ENCODE assay signal across 1 cellular context in the genomic region with DNA sequence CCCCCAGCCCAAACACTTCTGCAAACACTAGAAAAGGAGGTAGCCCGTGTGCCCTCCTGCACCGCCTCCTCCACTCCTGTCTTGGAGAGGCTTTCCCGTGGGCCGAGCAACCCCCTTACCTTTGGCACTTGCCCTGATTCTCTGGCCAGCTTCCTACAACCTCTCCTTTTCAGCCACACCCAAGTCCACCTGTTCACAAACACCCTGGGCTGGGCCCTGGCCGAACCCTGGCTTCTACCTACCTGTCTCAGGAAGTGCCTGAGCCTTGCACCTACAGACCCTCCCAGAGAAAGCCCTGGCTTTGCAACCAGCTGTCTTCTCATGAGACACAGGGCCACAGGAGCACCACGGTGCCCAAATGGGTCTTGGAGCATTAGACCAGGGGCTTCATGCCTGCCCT.
TF ChIP-seq lines count a peak whose summit lies in the region.

No MANE protein-coding gene starts in this region.

TF ChIP-seq in GM23338, 12 proteins besides CTCF, POLR2A, EP300 and RAD21:
- TF ChIP-seq EZH2 (IDR thresholded peaks at IDR 0.05; ENCODE audit: low read depth, unreplicated experiment) (no peak), EZH2phosphoT487 (IDR thresholded peaks at IDR 0.05; ENCODE audit: unreplicated experiment) (no peak), STAT1 (IDR thresholded peaks at IDR 0.05; ENCODE audit: unreplicated experiment) (no peak), ETS1 (IDR thresholded peaks at IDR 0.05) (no peak), POLR2AphosphoS5 (IDR thresholded peaks at IDR 0.05; ENCODE audit: low read depth) (no peak), ZNF331 (CRISPR knock-in tag; IDR thresholded peaks at IDR 0.05; ENCODE audit: low read depth) (no peak), REST (IDR thresholded peaks at IDR 0.05; ENCODE audit: unreplicated experiment) (no peak), ZNF114 (CRISPR knock-in tag; IDR thresholded peaks at IDR 0.05) (no peak), NANOG (IDR thresholded peaks at IDR 0.05; ENCODE audit: borderline replicate concordance) (no peak), JUNB (IDR thresholded peaks at IDR 0.05; ENCODE audit: unreplicated experiment) (no peak), CREB1 (CRISPR knock-in tag; IDR thresholded peaks at IDR 0.05; ENCODE audit: low read depth) (no peak)
- TF ChIP-seq, protein P1, sequence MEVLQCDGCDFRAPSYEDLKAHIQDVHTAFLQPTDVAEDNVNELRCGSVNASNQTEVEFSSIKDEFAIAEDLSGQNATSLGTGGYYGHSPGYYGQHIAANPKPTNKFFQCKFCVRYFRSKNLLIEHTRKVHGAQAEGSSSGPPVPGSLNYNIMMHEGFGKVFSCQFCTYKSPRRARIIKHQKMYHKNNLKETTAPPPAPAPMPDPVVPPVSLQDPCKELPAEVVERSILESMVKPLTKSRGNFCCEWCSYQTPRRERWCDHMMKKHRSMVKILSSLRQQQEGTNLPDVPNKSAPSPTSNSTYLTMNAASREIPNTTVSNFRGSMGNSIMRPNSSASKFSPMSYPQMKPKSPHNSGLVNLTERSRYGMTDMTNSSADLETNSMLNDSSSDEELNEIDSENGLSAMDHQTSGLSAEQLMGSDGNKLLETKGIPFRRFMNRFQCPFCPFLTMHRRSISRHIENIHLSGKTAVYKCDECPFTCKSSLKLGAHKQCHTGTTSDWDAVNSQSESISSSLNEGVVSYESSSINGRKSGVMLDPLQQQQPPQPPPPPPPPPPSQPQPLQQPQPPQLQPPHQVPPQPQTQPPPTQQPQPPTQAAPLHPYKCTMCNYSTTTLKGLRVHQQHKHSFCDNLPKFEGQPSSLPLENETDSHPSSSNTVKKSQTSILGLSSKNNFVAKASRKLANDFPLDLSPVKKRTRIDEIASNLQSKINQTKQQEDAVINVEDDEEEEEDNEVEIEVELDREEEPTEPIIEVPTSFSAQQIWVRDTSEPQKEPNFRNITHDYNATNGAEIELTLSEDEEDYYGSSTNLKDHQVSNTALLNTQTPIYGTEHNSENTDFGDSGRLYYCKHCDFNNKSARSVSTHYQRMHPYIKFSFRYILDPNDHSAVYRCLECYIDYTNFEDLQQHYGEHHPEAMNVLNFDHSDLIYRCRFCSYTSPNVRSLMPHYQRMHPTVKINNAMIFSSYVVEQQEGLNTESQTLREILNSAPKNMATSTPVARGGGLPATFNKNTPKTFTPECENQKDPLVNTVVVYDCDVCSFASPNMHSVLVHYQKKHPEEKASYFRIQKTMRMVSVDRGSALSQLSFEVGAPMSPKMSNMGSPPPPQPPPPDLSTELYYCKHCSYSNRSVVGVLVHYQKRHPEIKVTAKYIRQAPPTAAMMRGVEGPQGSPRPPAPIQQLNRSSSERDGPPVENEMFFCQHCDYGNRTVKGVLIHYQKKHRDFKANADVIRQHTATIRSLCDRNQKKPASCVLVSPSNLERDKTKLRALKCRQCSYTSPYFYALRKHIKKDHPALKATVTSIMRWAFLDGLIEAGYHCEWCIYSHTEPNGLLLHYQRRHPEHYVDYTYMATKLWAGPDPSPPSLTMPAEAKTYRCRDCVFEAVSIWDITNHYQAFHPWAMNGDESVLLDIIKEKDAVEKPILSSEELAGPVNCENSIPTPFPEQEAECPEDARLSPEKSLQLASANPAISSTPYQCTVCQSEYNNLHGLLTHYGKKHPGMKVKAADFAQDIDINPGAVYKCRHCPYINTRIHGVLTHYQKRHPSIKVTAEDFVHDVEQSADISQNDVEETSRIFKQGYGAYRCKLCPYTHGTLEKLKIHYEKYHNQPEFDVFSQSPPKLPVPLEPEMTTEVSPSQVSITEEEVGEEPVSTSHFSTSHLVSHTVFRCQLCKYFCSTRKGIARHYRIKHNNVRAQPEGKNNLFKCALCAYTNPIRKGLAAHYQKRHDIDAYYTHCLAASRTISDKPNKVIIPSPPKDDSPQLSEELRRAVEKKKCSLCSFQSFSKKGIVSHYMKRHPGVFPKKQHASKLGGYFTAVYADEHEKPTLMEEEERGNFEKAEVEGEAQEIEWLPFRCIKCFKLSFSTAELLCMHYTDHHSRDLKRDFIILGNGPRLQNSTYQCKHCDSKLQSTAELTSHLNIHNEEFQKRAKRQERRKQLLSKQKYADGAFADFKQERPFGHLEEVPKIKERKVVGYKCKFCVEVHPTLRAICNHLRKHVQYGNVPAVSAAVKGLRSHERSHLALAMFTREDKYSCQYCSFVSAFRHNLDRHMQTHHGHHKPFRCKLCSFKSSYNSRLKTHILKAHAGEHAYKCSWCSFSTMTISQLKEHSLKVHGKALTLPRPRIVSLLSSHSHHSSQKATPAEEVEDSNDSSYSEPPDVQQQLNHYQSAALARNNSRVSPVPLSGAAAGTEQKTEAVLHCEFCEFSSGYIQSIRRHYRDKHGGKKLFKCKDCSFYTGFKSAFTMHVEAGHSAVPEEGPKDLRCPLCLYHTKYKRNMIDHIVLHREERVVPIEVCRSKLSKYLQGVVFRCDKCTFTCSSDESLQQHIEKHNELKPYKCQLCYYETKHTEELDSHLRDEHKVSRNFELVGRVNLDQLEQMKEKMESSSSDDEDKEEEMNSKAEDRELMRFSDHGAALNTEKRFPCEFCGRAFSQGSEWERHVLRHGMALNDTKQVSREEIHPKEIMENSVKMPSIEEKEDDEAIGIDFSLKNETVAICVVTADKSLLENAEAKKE (CRISPR knock-in tag; IDR thresholded peaks at IDR 0.05) = no peak
